30 cellular contexts compared by ENCODE assay signal in the genomic region with DNA sequence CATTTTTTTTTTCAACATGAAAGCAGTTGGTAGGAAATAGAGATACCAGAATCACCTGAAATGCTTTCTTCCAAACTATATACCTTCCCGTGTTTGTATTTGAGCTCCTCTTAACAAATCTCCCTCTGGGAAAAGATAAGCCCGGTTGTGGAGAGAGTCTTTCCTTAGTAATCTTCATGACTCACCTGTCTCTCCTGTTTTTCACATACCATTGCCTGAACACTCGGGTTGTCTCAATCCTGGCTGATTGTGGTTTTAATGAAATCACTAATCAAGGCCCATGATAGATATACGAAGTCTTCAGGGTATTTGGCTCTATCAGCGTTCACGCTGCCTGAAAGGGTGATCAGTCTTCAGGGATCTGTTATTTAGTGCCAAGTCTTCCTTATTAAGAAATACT.
DNase-seq lines count a peak whose midpoint lies in the region; ATAC-seq and TF ChIP-seq lines count a peak whose summit lies in the region.
"Had no signal": no experiment of that assay in that cellular context is flagged by ENCODE, and none has a peak within 500 bp of the region (broad histone marks: within the 10 kb centered on the region; RNA-seq: fewer than 3 reads in every experiment).

No MANE protein-coding gene starts in this region.

- no TSS peak for BruUV-seq in PC-9 (replicated peaks; lab: Mats Ljungman, UMichigan)

- H3K27ac ChIP-seq in GM23248 (no peak overlapping the region), PC-9 (peak overlapping the region; percentile 32; the same call in 1 of the 2 replicates)
- H3K27ac ChIP-seq: ascending aorta, pancreas, tibial nerve had no signal

- H3F3A ChIP-seq in GM23248 (ENCODE audit: insufficient read depth) = no peaks in the 10 kb centered on the region
- H3F3A ChIP-seq in PC-9 (ENCODE audit: insufficient read depth, low read depth) = peaks cover 4% of the 10 kb centered on the region; the same call in 1 of the 2 replicates

- H3K9me2 ChIP-seq in GM23248 (ENCODE audit: insufficient read depth) = no peaks in the 10 kb centered on the region
- H3K9me2 ChIP-seq in PC-9 (ENCODE audit: insufficient read depth) = no peaks in the 10 kb centered on the region
- H3K9me2 ChIP-seq: SK-N-SH had no signal

- CTCF ChIA-PET in PC-9 (lab: Charles Lee) = no interaction called here

- H3K27me3 ChIP-seq in GM23248 (replicated peaks; ENCODE audit: insufficient read depth) (no peaks in the 10 kb centered on the region), PC-9 (ENCODE audit: insufficient read depth, low read depth) (no peaks in the 10 kb centered on the region)
- H3K27me3 ChIP-seq: ascending aorta, MG63, pancreas, tibial nerve had no signal

- peaks cover 4% of the 10 kb centered on the region; the same call in 1 of the 2 replicates for H3K4me1 ChIP-seq in GM23248 (ENCODE audit: insufficient read depth)
- H3K4me1 ChIP-seq in PC-9 (replicated peaks; ENCODE audit: insufficient read depth) = peaks cover 20% of the 10 kb centered on the region
- H3K4me1 ChIP-seq: ascending aorta, pancreas had no signal

- H3K4me3 ChIP-seq in GM23248 = no peak overlapping the region
- no peak overlapping the region for H3K4me3 ChIP-seq in PC-9
- H3K4me3 ChIP-seq in epithelial cell of esophagus (ENCODE audit: low read length) = no peak overlapping the region
- H3K4me3 ChIP-seq: ascending aorta, GM12878, MG63, pancreas, tibial nerve had no signal

- H3K9me3 ChIP-seq in GM23248 (ENCODE audit: low read depth) = no peaks in the 10 kb centered on the region
- 0 out of 2 replicates have a peak, but pooled peaks cover 4% of the 10 kb centered on the region for H3K9me3 ChIP-seq in PC-9 (ENCODE audit: insufficient read depth, low read depth)
- H3K9me3 ChIP-seq: ascending aorta, MG63, pancreas, SK-N-SH, tibial nerve had no signal

- in situ Hi-C loops in GM23248 (cut with MboI) = no loop called here

- H3K79me2 ChIP-seq in GM23248 (ENCODE audit: insufficient read depth) = no peaks in the 10 kb centered on the region
- no peaks in the 10 kb centered on the region for H3K79me2 ChIP-seq in PC-9 (ENCODE audit: low read depth)

- DNase-seq in GM23248 = peak; percentile 25
- peak; percentile 1 to 58 for DNase-seq in PC-9
- peak; percentile 92 for DNase-seq in epithelial cell of esophagus (ENCODE audit: low read depth)
- DNase-seq in non-pigmented ciliary epithelial cell (ENCODE audit: low read depth) = peak; percentile 48
- DNase-seq in stimulated activated CD4-positive, alpha-beta T cell treated with anti-CD3 and anti-CD28 coated beads, Interleukin-4, amount 100 ng/mL, for 1 hour = no peak
- DNase-seq: activated CD4-positive, alpha-beta T cell treated with anti-CD3 and anti-CD28 coated beads, Interleukin-2, amount 50 U/mL, for 1 hour; C1 segment of cervical spinal cord; cerebellar nuclear complex; DMS79 treated with DMSO at 0.1 percent for 48 hours; foreskin melanocyte; H9; immature natural killer cell; MG63; NCI-H1417; NCI-H2107; NCI-H446 treated with DMSO at 0.1 percent for 48 hours; pancreas; right cardiac atrium; SK-N-SH; stimulated activated naive CD8-positive, alpha-beta T cell treated with anti-CD3 and anti-CD28 coated beads, Interleukin-15, amount 100 ng/mL, for 72 hours; T-helper 2 cell had no signal

- no peak overlapping the region for H3K9ac ChIP-seq in GM23248
- H3K9ac ChIP-seq: SK-N-SH had no signal

- TF ChIP-seq CTCF in PC-9 (conservative IDR thresholded peaks at IDR 0.05) (no peak), epithelial cell of esophagus (IDR thresholded peaks at IDR 0.05; ENCODE audit: insufficient read depth, low read depth, low read length, missing control alignments) (no peak)

- no peak for ATAC-seq in GM19397 (IDR thresholded peaks at IDR 0.05; ENCODE audit: unreplicated experiment)
- no peak for ATAC-seq in HG03378 (IDR thresholded peaks at IDR 0.05; ENCODE audit: unreplicated experiment)
- ATAC-seq in GM21526 (IDR thresholded peaks at IDR 0.05; ENCODE audit: low FRiP score, unreplicated experiment) = no peak
- ATAC-seq: activated naive CD4-positive, alpha-beta T cell treated with anti-CD3 and anti-CD28 coated beads, Interleukin-2, amount 50 U/mL, for 72 hours; activated T-helper 17 cell treated with anti-CD3 and anti-CD28 coated beads, Interleukin-2, amount 50 U/mL, for 72 hours; GM12878; natural killer cell treated with Interleukin-12 subunit alpha and Interleukin-12 subunit beta and Interleukin-15 and Interleukin-18, amount 100 ng/mL, for 72 hours; pancreas; right cardiac atrium; stimulated activated naive CD8-positive, alpha-beta T cell treated with anti-CD3 and anti-CD28 coated beads, Interleukin-15, amount 100 ng/mL, for 72 hours had no signal

- intact Hi-C loops in PC-9 (cut with micrococcal nuclease; ENCODE audit: unreplicated experiment) = no loop called here

- POLR2A ChIA-PET in PC-9 (lab: Charles Lee; ENCODE audit: unreplicated experiment) = no interaction called here

- H2AFZ ChIP-seq in GM23248 (no peak overlapping the region), PC-9 (no peak overlapping the region)

- WGBS in GM23248 (ENCODE audit: low coverage in 1 of 2, low lambda C conversion rate in 2 of 2, missing lambda C conversion rate in 2 of 2), 2 experiments = 73 to 74% methylated on average over 6 of the region's 6 CpGs

- H3K36me3 ChIP-seq in GM23248 (ENCODE audit: low read depth) (peaks cover 9% of the 10 kb centered on the region; the same call in 1 of the 2 replicates), PC-9 (ENCODE audit: low read depth) (0 out of 2 replicates have a peak, but pooled peaks cover 9% of the 10 kb centered on the region)

- H4K20me1 ChIP-seq in GM23248 (ENCODE audit: insufficient read depth) = no peaks in the 10 kb centered on the region
- H4K20me1 ChIP-seq in PC-9 (ENCODE audit: insufficient read depth) = no peaks in the 10 kb centered on the region

- no peak overlapping the region for H3K4me2 ChIP-seq in GM23248 (ENCODE audit: unreplicated experiment)
- H3K4me2 ChIP-seq in PC-9 = no peak overlapping the region
- H3K4me2 ChIP-seq: SK-N-SH had no signal
